In genomic region chr2:11033114-11033513, GRCh38 we compare ENCODE assay signal across 34 cellular contexts.
DNase-seq lines count a peak whose midpoint lies in the region; ATAC-seq, FAIRE-seq and TF ChIP-seq lines count a peak whose summit lies in the region.
"Had no signal": no experiment of that assay in that cellular context is flagged by ENCODE, and none has a peak within 500 bp of the region (broad histone marks: within the 10 kb centered on the region; RNA-seq: fewer than 3 reads in every experiment).

No MANE protein-coding gene starts in this region.

- TF ChIP-seq POLR2A in HepG2 (IDR thresholded peaks at IDR 0.05; ENCODE audit: insufficient read depth in 1 of 2, low read depth in 2 of 2, low read length in 2 of 2) (no peak), right lobe of liver (IDR thresholded peaks at IDR 0.05) (no peak), vagina (IDR thresholded peaks at IDR 0.05) (no peak)

- peaks cover 5% of the 10 kb centered on the region for H3K27me3 Mint-ChIP-seq in endodermal cell (ENCODE audit: insufficient read depth)

- 12% methylated on average over 1 of the region's 1 CpG for WGBS in HepG2 (ENCODE audit: low lambda C conversion rate)
- 25% methylated on average over 1 of the region's 1 CpG for WGBS in right lobe of liver (ENCODE audit: insufficient coverage, low coverage, low lambda C conversion rate, missing lambda C conversion rate)
- WGBS in endodermal cell (ENCODE audit: insufficient coverage in 1 of 2, insufficient read length in 1 of 2), 2 experiments: 80 to 92% methylated on average over 1 of the region's 1 CpG

- peaks cover 2% of the 10 kb centered on the region; the same call in 1 of the 2 replicates for H4K20me1 ChIP-seq in HepG2 (ENCODE audit: insufficient read depth, low read length)
- H4K20me1 ChIP-seq: BLaER1; BLaER1 treated with 17β-estradiol and CSF1 and Interleukin-3, amounts not matched to agents 10 nM and 100 nM had no signal

- H3K36me3 ChIP-seq in HepG2 (replicated peaks in 1 of 2; ENCODE audit: control insufficient read depth in 1 of 2, insufficient read depth in 2 of 2, low read length in 2 of 2) (no peaks in the 10 kb centered on the region), right lobe of liver (no peaks in the 10 kb centered on the region), endodermal cell (ENCODE audit: control insufficient read depth, insufficient read depth, low read length) (no peaks in the 10 kb centered on the region), vagina (no peaks in the 10 kb centered on the region)
- H3K36me3 ChIP-seq: BE2C; BLaER1; BLaER1 treated with 17β-estradiol and CSF1 and Interleukin-3, amounts not matched to agents 10 nM and 100 nM had no signal

- TF ChIP-seq RAD21 in HepG2 (CRISPR knock-in tag; IDR thresholded peaks at IDR 0.05): no peak

- H3K9ac ChIP-seq in HepG2 (ENCODE audit: insufficient read depth, low read depth, low read length): no peak overlapping the region
- no peak overlapping the region for H3K9ac ChIP-seq in endodermal cell (ENCODE audit: extremely low read depth, low read length, poor library complexity, severe bottlenecking)
- H3K9ac ChIP-seq: BLaER1; BLaER1 treated with 17β-estradiol and CSF1 and Interleukin-3, amounts not matched to agents 10 nM and 100 nM had no signal

- no TSS peak for BruUV-seq in HepG2 (replicated peaks; lab: Mats Ljungman, UMichigan)

- TF ChIP-seq EP300 in HepG2 (IDR thresholded peaks at IDR 0.05; ENCODE audit: low read depth in 2 of 2, low read length in 2 of 2): no peak
- no peak for TF ChIP-seq EP300 in HepG2 (CRISPR knock-in tag; IDR thresholded peaks at IDR 0.05; ENCODE audit: borderline replicate concordance)

- H3K79me2 ChIP-seq in HepG2 (ENCODE audit: insufficient read depth, low read length): no peaks in the 10 kb centered on the region

- H3K4me1 Mint-ChIP-seq in endodermal cell: peaks cover 6% of the 10 kb centered on the region
- H3K4me1 Mint-ChIP-seq: B cell; CD4-positive, alpha-beta memory T cell; CD4-positive, CD25-positive, alpha-beta regulatory T cell; CD8-positive, alpha-beta memory T cell had no signal

- DNase-seq in HepG2 (ENCODE audit: low spot score) (no peak), right lobe of liver (no peak), endodermal cell (peak; percentile 10), vagina (ENCODE audit: extremely low spot score in 2 of 2) (peak; percentile 22 to 43), HCEC 1CT (no peak)
- DNase-seq in activated naive CD4-positive, alpha-beta T cell treated with Interleukin-2 at 50 U/mL for 16 hours: no peak
- DNase-seq: 8988T; ACHN; AML-193; BE2C; C1 segment of cervical spinal cord; Caco-2; Calu3; CD4-positive, alpha-beta memory T cell; CD4-positive, alpha-beta T cell; CD4-positive, CD25-positive, alpha-beta regulatory T cell; CD8-positive, alpha-beta memory T cell; CD8-positive, alpha-beta T cell; COR-L47; DMS 273 treated with DMSO at 0.1 percent for 48 hours; DMS153; DMS79; DMS79 treated with DMSO at 0.1 percent for 48 hours; DND-41; EL had no signal

- intact Hi-C loops in HepG2 (cut with micrococcal nuclease; ENCODE audit: unreplicated experiment): no loop called here
- intact Hi-C loops in right lobe of liver (cut with DNase I): no loop called here
- intact Hi-C loops in vagina (cut with DNase I): no loop called here

- H3K27me3 ChIP-seq in HepG2 (ENCODE audit: control insufficient read depth in 1 of 2, insufficient read depth in 2 of 2, low read length in 2 of 2) (no peaks in the 10 kb centered on the region), right lobe of liver (no peaks in the 10 kb centered on the region), endodermal cell (ENCODE audit: control insufficient read depth, insufficient read depth, low read length, poor library complexity, severe bottlenecking) (no peaks in the 10 kb centered on the region), vagina (no peaks in the 10 kb centered on the region)
- H3K27me3 ChIP-seq: BE2C; BLaER1; BLaER1 treated with 17β-estradiol and CSF1 and Interleukin-3, amounts not matched to agents 10 nM and 100 nM had no signal

- FAIRE-seq in HepG2 (lab: Jason Lieb, UNC): no peak
- FAIRE-seq: A204.1, A549, D721Med had no signal

- CTCF ChIA-PET in HepG2 (lab: Yijun Ruan, JAX; ENCODE audit: low intra/inter-chr PET ratio, low total read pairs): no interaction called here

- H3K36me3 Mint-ChIP-seq in endodermal cell (ENCODE audit: low read depth): peaks cover 9% of the 10 kb centered on the region
- H3K36me3 Mint-ChIP-seq: CD14-positive monocyte; CD4-positive, CD25-positive, alpha-beta regulatory T cell; CD8-positive, alpha-beta T cell had no signal

- H3K4me3 Mint-ChIP-seq in endodermal cell: no peak overlapping the region
- H3K4me3 Mint-ChIP-seq: B cell; CD14-positive monocyte; CD4-positive, alpha-beta memory T cell; CD4-positive, alpha-beta T cell; CD4-positive, CD25-positive, alpha-beta regulatory T cell; CD8-positive, alpha-beta memory T cell; CD8-positive, alpha-beta T cell had no signal

- H3K4me2 ChIP-seq in HepG2 (ENCODE audit: low read depth, low read length): no peak overlapping the region
- H3K4me2 ChIP-seq: A549, BLaER1 had no signal

- H3K9me3 Mint-ChIP-seq in endodermal cell: peaks cover 46% of the 10 kb centered on the region

- no peak overlapping the region for H3K4me3 ChIP-seq in HepG2 (replicated peaks in 1 of 3; ENCODE audit: insufficient read depth in 1 of 3, low read depth in 2 of 3, low read length in 3 of 3)
- no peak overlapping the region for H3K4me3 ChIP-seq in right lobe of liver
- no peak overlapping the region for H3K4me3 ChIP-seq in endodermal cell (ENCODE audit: low read length)
- no peak overlapping the region for H3K4me3 ChIP-seq in vagina
- H3K4me3 ChIP-seq: A549; BLaER1; BLaER1 treated with 17β-estradiol and CSF1 and Interleukin-3, amounts not matched to agents 10 nM and 100 nM had no signal

- no peak overlapping the region for H3K27ac Mint-ChIP-seq in endodermal cell
- H3K27ac Mint-ChIP-seq: B cell; CD14-positive monocyte; CD4-positive, alpha-beta memory T cell; CD4-positive, alpha-beta T cell; CD4-positive, CD25-positive, alpha-beta regulatory T cell; CD8-positive, alpha-beta memory T cell; CD8-positive, alpha-beta T cell had no signal

- POLR2A ChIA-PET in HepG2 (lab: Yijun Ruan, JAX): no interaction called here

- no peak for ATAC-seq in HepG2
- no peak for ATAC-seq in right lobe of liver
- ATAC-seq: A549; CD8-positive, alpha-beta T cell had no signal

- H3K27ac ChIP-seq in HepG2 (ENCODE audit: extremely low read length, insufficient read depth, low read length): no peak overlapping the region
- no peak overlapping the region for H3K27ac ChIP-seq in right lobe of liver
- H3K27ac ChIP-seq in endodermal cell (ENCODE audit: low read depth, low read length): no peak overlapping the region
- H3K27ac ChIP-seq in vagina: no peak overlapping the region
- H3K27ac ChIP-seq: 22Rv1, A549, BLaER1, C4-2B had no signal

- H2AFZ ChIP-seq in HepG2 (ENCODE audit: low read length): no peak overlapping the region

- H3K4me1 ChIP-seq in HepG2 (ENCODE audit: insufficient read depth, low read length) (no peaks in the 10 kb centered on the region), right lobe of liver (peaks cover 0 to 11% (median 3%) of the 10 kb centered on the region in 4 donors), endodermal cell (ENCODE audit: control insufficient read depth, insufficient read depth, low read length) (no peaks in the 10 kb centered on the region), vagina (no peaks in the 10 kb centered on the region)
- H3K4me1 ChIP-seq: BE2C, BLaER1, Caco-2 had no signal

- TF ChIP-seq CTCF in HepG2 (CRISPR knock-in tag; IDR thresholded peaks at IDR 0.05) (no peak), right lobe of liver (IDR thresholded peaks at IDR 0.05) (no peak), endodermal cell (conservative IDR thresholded peaks at IDR 0.05) (no peak), vagina (IDR thresholded peaks at IDR 0.05) (no peak)

- H3K9me3 ChIP-seq in HepG2 (ENCODE audit: low read length) (peaks cover 3% of the 10 kb centered on the region; the same call in 1 of the 2 replicates), right lobe of liver (no peaks in the 10 kb centered on the region), endodermal cell (ENCODE audit: control insufficient read depth, low read length) (peaks cover 33% of the 10 kb centered on the region), vagina (no peaks in the 10 kb centered on the region)
- H3K9me3 ChIP-seq: BE2C, Caco-2 had no signal

- in situ Hi-C loops in HepG2 (cut with HindIII; ENCODE audit: extremely low pct_ligation_motif_present, low pct_unique_long_range_greater_than_20kb): no loop called here

TF ChIP-seq in HepG2, 621 proteins besides CTCF, POLR2A, EP300 and RAD21:
- TF ChIP-seq ZNF432 (CRISPR knock-in tag; IDR thresholded peaks at IDR 0.05; ENCODE audit: borderline replicate concordance): peak; percentile 95; the same call in 1 of the 2 replicates
- TF ChIP-seq TEAD2 (CRISPR knock-in tag; IDR thresholded peaks at IDR 0.05): no peak

Comparison
In these comparisons a context has a peak if more than half of its experiments do, and no peak if none do; other contexts are left out.
1. DNase-seq: peak in endodermal cell (single experiment) and vagina (2 of 2); none in HepG2 (single experiment), right lobe of liver (0 of 3), HCEC 1CT (single experiment) and activated naive CD4-positive, alpha-beta T cell treated with Interleukin-2 at 50 U/mL for 16 hours (single experiment).